ENCODE assay signal across 8 cellular contexts in genomic region chr6:26175428-26176181, GRCh38.
DNase-seq lines count a peak whose midpoint lies in the region; ATAC-seq lines count a peak whose summit lies in the region.

No MANE protein-coding gene starts in this region.

- no peaks in the 10 kb centered on the region for H3K4me1 ChIP-seq in effector memory CD4-positive, alpha-beta T cell (ENCODE audit: control insufficient read depth, insufficient read depth, low read length, poor library complexity, severe bottlenecking)

- no peaks in the 10 kb centered on the region for H3K36me3 Mint-ChIP-seq in natural killer cell treated with Interleukin-12 subunit alpha and Interleukin-12 subunit beta and Interleukin-15 and Interleukin-18, amount 100 ng/mL, for 72 hours

- H3K27ac ChIP-seq in effector memory CD4-positive, alpha-beta T cell (ENCODE audit: insufficient read depth, low read length, poor library complexity, severe bottlenecking): peak overlapping the region; percentile 37

- H3K4me3 Mint-ChIP-seq in natural killer cell treated with Interleukin-12 subunit alpha and Interleukin-12 subunit beta and Interleukin-15 and Interleukin-18, amount 100 ng/mL, for 72 hours: peak overlapping the region; percentile 16

- peak; percentile 51 for DNase-seq in activated CD8-positive, alpha-beta memory T cell treated with anti-CD3 and anti-CD28 coated beads, Interleukin-2, amount 50 U/mL, for 4 hours
- no peak for DNase-seq in activated CD8-positive, alpha-beta memory T cell treated with anti-CD3 and anti-CD28 coated beads for 24 hours
- DNase-seq in LoVo (ENCODE audit: low spot score): peak; percentile 65
- DNase-seq in T-helper 2 cell: peak in 3 of 5 experiments; percentile 27 to 84 (median 50)
- DNase-seq in effector memory CD4-positive, alpha-beta T cell: peak in 1 of 3 donors; percentile 34
- peak; percentile 70 for DNase-seq in natural killer cell treated with Interleukin-12 subunit alpha and Interleukin-12 subunit beta and Interleukin-15 and Interleukin-18, amount 100 ng/mL, for 72 hours (ENCODE audit: low spot score)

- no peaks in the 10 kb centered on the region for H3K9me3 Mint-ChIP-seq in natural killer cell treated with Interleukin-12 subunit alpha and Interleukin-12 subunit beta and Interleukin-15 and Interleukin-18, amount 100 ng/mL, for 72 hours

- H3K27me3 ChIP-seq in effector memory CD4-positive, alpha-beta T cell (replicated peaks; ENCODE audit: control insufficient read depth, insufficient read depth, low read length, poor library complexity, severe bottlenecking): no peaks in the 10 kb centered on the region

- no peaks in the 10 kb centered on the region for H3K36me3 ChIP-seq in effector memory CD4-positive, alpha-beta T cell (ENCODE audit: control insufficient read depth, insufficient read depth, low read length)

- H3K4me1 Mint-ChIP-seq in natural killer cell treated with Interleukin-12 subunit alpha and Interleukin-12 subunit beta and Interleukin-15 and Interleukin-18, amount 100 ng/mL, for 72 hours (ENCODE audit: low read depth in 2 of 2): peaks cover 27 to 38% of the 10 kb centered on the region in 2 donors

- H3K4me3 ChIP-seq in effector memory CD4-positive, alpha-beta T cell (ENCODE audit: insufficient read depth, low read depth, low read length, poor library complexity, severe bottlenecking): no peak overlapping the region

- no peaks in the 10 kb centered on the region for H3K27me3 Mint-ChIP-seq in natural killer cell treated with Interleukin-12 subunit alpha and Interleukin-12 subunit beta and Interleukin-15 and Interleukin-18, amount 100 ng/mL, for 72 hours

- no peak for ATAC-seq in natural killer cell treated with Interleukin-12 subunit alpha and Interleukin-12 subunit beta and Interleukin-15 and Interleukin-18, amount 100 ng/mL, for 72 hours
- ATAC-seq in HG03095 (IDR thresholded peaks at IDR 0.05; ENCODE audit: unreplicated experiment) (no peak), HG02852 (IDR thresholded peaks at IDR 0.05; ENCODE audit: unreplicated experiment) (no peak)

- peak overlapping the region; percentile 12 to 95 for H3K27ac Mint-ChIP-seq in natural killer cell treated with Interleukin-12 subunit alpha and Interleukin-12 subunit beta and Interleukin-15 and Interleukin-18, amount 100 ng/mL, for 72 hours

- no peaks in the 10 kb centered on the region for H3K9me3 ChIP-seq in effector memory CD4-positive, alpha-beta T cell (ENCODE audit: control insufficient read depth, low read length)
